Comparison of ENCODE assay signal across 16 cellular contexts in the genomic region with DNA sequence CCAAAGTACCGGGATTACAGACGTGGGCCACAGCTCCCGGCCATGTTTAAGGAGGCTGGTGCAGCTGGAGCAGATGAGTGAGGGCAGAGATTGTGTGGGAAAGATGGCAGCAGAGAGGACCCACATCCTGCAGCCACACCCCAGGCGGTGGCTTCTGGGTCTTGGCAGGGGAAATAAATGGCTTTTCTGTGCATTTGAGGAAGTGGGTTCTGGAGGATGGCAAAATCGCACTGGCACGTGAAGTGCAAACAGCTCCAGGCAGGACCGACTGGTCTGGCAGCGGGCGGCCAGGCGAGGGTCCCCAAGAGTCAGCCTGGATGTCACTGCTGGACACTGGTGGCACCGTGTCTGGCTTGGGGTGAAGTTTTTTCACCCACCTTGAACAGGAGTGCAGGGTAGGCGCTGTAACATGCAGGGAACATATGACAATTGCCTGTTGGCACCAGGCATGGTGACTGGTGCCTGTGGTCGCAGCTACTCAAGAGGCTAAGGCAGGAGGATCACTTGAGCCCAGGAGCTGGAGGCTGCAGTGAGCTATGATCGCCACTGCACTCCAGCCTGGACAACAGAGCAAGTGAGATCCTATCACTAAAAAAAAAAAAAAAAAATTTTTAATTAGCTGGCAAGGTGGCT. TPM values are rescaled to one million over a fixed set of nuclear protein-coding genes. Genes with fewer than 3 reads are reported as not detected.
DNase-seq lines count a peak whose midpoint lies in the region; ATAC-seq and TF ChIP-seq lines count a peak whose summit lies in the region.
"Had no signal": no experiment of that assay in that cellular context is flagged by ENCODE, and none has a peak within 500 bp of the region (broad histone marks: within the 10 kb centered on the region; RNA-seq: fewer than 3 reads in every experiment).

No MANE protein-coding gene starts in this region.

- no peaks in the 10 kb centered on the region for H3K36me3 Mint-ChIP-seq in activated CD4-positive, alpha-beta T cell treated with anti-CD3 and anti-CD28 coated beads, Interleukin-2, amount 10 ng/mL, durations not matched to agents 24 days and 14 days (ENCODE audit: low read depth)
- no peaks in the 10 kb centered on the region for H3K36me3 Mint-ChIP-seq in activated T-cell treated with anti-CD3 and anti-CD28 coated beads, Interleukin-2, amount 50 U/mL, for 72 hours (ENCODE audit: insufficient read depth in 2 of 2)
- no peaks in the 10 kb centered on the region for H3K36me3 Mint-ChIP-seq in natural killer cell

- no peaks in the 10 kb centered on the region for H3K9me3 ChIP-seq in colonic mucosa
- no peaks in the 10 kb centered on the region for H3K9me3 ChIP-seq in BE2C
- H3K9me3 ChIP-seq: A549 had no signal

- H3K9ac ChIP-seq in colonic mucosa (ENCODE audit: low read depth in 2 of 2, low read length in 2 of 2) = no peak overlapping the region

- peak; percentile 22 to 44 for ATAC-seq in activated T-cell treated with anti-CD3 and anti-CD28 coated beads, Interleukin-2, amount 50 U/mL, for 72 hours (replicated peaks in 1 of 2)
- peak in 2 of 3 donors; percentile 24 to 43 for ATAC-seq in natural killer cell
- ATAC-seq: A549 had no signal

- H3K4me3 ChIP-seq in colonic mucosa (no peak overlapping the region), BE2C (ENCODE audit: low read depth, low read length) (no peak overlapping the region)
- H3K4me3 ChIP-seq: A549 had no signal

- H3K36me3 ChIP-seq in colonic mucosa = no peaks in the 10 kb centered on the region
- H3K36me3 ChIP-seq in BE2C = no peaks in the 10 kb centered on the region

- H3K27ac ChIP-seq in colonic mucosa = no peak overlapping the region
- H3K27ac ChIP-seq: A549 had no signal

- H3K27me3 Mint-ChIP-seq in activated CD4-positive, alpha-beta T cell treated with anti-CD3 and anti-CD28 coated beads, Interleukin-2, amount 10 ng/mL, durations not matched to agents 24 days and 14 days = peaks cover 6% of the 10 kb centered on the region
- H3K27me3 Mint-ChIP-seq in activated T-cell treated with anti-CD3 and anti-CD28 coated beads, Interleukin-2, amount 50 U/mL, for 72 hours (ENCODE audit: low read depth) = no peaks in the 10 kb centered on the region
- H3K27me3 Mint-ChIP-seq in natural killer cell (ENCODE audit: low read depth in 2 of 2) = peaks cover 0 to 3% of the 10 kb centered on the region in 2 donors

- intact Hi-C loops in activated CD4-positive, alpha-beta T cell treated with anti-CD3 and anti-CD28 coated beads, Interleukin-2, amount 10 ng/mL, durations not matched to agents 24 days and 14 days (cut with micrococcal nuclease) = no loop called here
- intact Hi-C loops in natural killer cell (cut with micrococcal nuclease) (no loop called here), colonic mucosa (cut with DNase I) (no loop called here)

- no peaks in the 10 kb centered on the region for H3K4me1 ChIP-seq in colonic mucosa
- H3K4me1 ChIP-seq in BE2C = no peaks in the 10 kb centered on the region

- no peaks in the 10 kb centered on the region for H3K9me3 Mint-ChIP-seq in activated CD4-positive, alpha-beta T cell treated with anti-CD3 and anti-CD28 coated beads, Interleukin-2, amount 10 ng/mL, durations not matched to agents 24 days and 14 days
- H3K9me3 Mint-ChIP-seq in activated T-cell treated with anti-CD3 and anti-CD28 coated beads, Interleukin-2, amount 50 U/mL, for 72 hours = no peaks in the 10 kb centered on the region
- H3K9me3 Mint-ChIP-seq in natural killer cell = no peaks in the 10 kb centered on the region

- peak overlapping the region; percentile 53 for H3K4me3 Mint-ChIP-seq in activated CD4-positive, alpha-beta T cell treated with anti-CD3 and anti-CD28 coated beads, Interleukin-2, amount 10 ng/mL, durations not matched to agents 24 days and 14 days
- H3K4me3 Mint-ChIP-seq in activated T-cell treated with anti-CD3 and anti-CD28 coated beads, Interleukin-2, amount 50 U/mL, for 72 hours = peak overlapping the region; percentile 16 to 45
- H3K4me3 Mint-ChIP-seq in natural killer cell = peak overlapping the region; percentile 45

- H3K27me3 ChIP-seq in colonic mucosa (no peaks in the 10 kb centered on the region), BE2C (no peaks in the 10 kb centered on the region)

- no peak for TF ChIP-seq CTCF in natural killer cell (IDR thresholded peaks at IDR 0.05)
- TF ChIP-seq CTCF in colonic mucosa (IDR thresholded peaks at IDR 0.05) = no peak
- no peak for TF ChIP-seq CTCF in BE2C (IDR thresholded peaks at IDR 0.05; ENCODE audit: low read depth, low read length)

- peaks cover 15% of the 10 kb centered on the region for H3K4me1 Mint-ChIP-seq in activated CD4-positive, alpha-beta T cell treated with anti-CD3 and anti-CD28 coated beads, Interleukin-2, amount 10 ng/mL, durations not matched to agents 24 days and 14 days
- H3K4me1 Mint-ChIP-seq in activated T-cell treated with anti-CD3 and anti-CD28 coated beads, Interleukin-2, amount 50 U/mL, for 72 hours (ENCODE audit: low read depth) = peaks cover 45% of the 10 kb centered on the region
- peaks cover 12 to 17% of the 10 kb centered on the region in 2 donors for H3K4me1 Mint-ChIP-seq in natural killer cell

- peak overlapping the region; percentile 49 for H3K27ac Mint-ChIP-seq in activated CD4-positive, alpha-beta T cell treated with anti-CD3 and anti-CD28 coated beads, Interleukin-2, amount 10 ng/mL, durations not matched to agents 24 days and 14 days
- peak overlapping the region; percentile 5 for H3K27ac Mint-ChIP-seq in activated T-cell treated with anti-CD3 and anti-CD28 coated beads, Interleukin-2, amount 50 U/mL, for 72 hours
- H3K27ac Mint-ChIP-seq in natural killer cell = peak overlapping the region in 1 of 2 donors; percentile 66

- DNase-seq in activated CD4-positive, alpha-beta T cell treated with anti-CD3 and anti-CD28 coated beads, Interleukin-2, amount 10 ng/mL, durations not matched to agents 24 days and 14 days = peak; percentile 78
- DNase-seq in activated CD4-positive, alpha-beta T cell treated with anti-CD3 and anti-CD28 coated beads, Interleukin-2, amount 50 U/mL, for 4 hours = no peak
- DNase-seq in MV-4-11 (lab: John Stamatoyannopoulos, UW) (peak; percentile 89), natural killer cell (no peak), colonic mucosa (no peak), BE2C (no peak), NCI-H2107 (lab: John Stamatoyannopoulos, UW) (no peak)
- DNase-seq in activated T-cell treated with anti-CD3 and anti-CD28 coated beads, Interleukin-2, amount 50 U/mL, for 72 hours = no peak
- DNase-seq: NCI-H1436; OCI-M1; posterior cingulate gyrus; stimulated activated CD4-positive, alpha-beta T cell treated with anti-CD3 and anti-CD28 coated beads, Interleukin-1b, Interleukin-23, amount 100 ng/mL, for 48 hours had no signal

RNA-seq across cellular contexts. Expression of gene B3GNT3, which starts 8.4 kb away (rescaled TPM):
- not detected in 2 replicates for total RNA-seq in activated CD4-positive, alpha-beta T cell treated with anti-CD3 and anti-CD28 coated beads, Interleukin-2, amount 10 ng/mL, durations not matched to agents 24 days and 14 days
- under 1 TPM in 1 of 2 donors, not detected in 1; 0.36 TPM for total RNA-seq in activated T-cell treated with anti-CD3 and anti-CD28 coated beads, Interleukin-2, amount 50 U/mL, for 72 hours
- total RNA-seq in natural killer cell (not detected), colonic mucosa (100 to 1,000 TPM; 108 to 132 TPM)
- not detected for polyA plus RNA-seq in BE2C (2012; ENCODE audit: insufficient read depth, insufficient read length, low read depth)
- total RNA-seq: fibroblast of villous mesenchyme had no signal

RNA-seq across cellular contexts. Expression of gene INSL3, which starts 17.9 kb away (rescaled TPM):
- total RNA-seq in activated CD4-positive, alpha-beta T cell treated with anti-CD3 and anti-CD28 coated beads, Interleukin-2, amount 10 ng/mL, durations not matched to agents 24 days and 14 days = 5.9 and 8.7 TPM in 2 replicates
- 10 to 100 TPM in 1 of 2 donors, 1 to 10 TPM in 1; 6.8 to 12.5 TPM for total RNA-seq in activated T-cell treated with anti-CD3 and anti-CD28 coated beads, Interleukin-2, amount 50 U/mL, for 72 hours
- 1 to 10 TPM; 1.5 to 2.9 (median 1.7) TPM for total RNA-seq in natural killer cell
- not detected for total RNA-seq in colonic mucosa
- not detected for polyA plus RNA-seq in BE2C (2012; ENCODE audit: insufficient read depth, insufficient read length, low read depth)
- total RNA-seq: fibroblast of villous mesenchyme, kidney epithelial cell, subcutaneous adipose tissue had no signal

RNA-seq across cellular contexts. Expression of gene JAK3, which starts 44.4 kb away (rescaled TPM):
- 226 and 239 TPM in 2 replicates for total RNA-seq in activated CD4-positive, alpha-beta T cell treated with anti-CD3 and anti-CD28 coated beads, Interleukin-2, amount 10 ng/mL, durations not matched to agents 24 days and 14 days
- total RNA-seq in activated T-cell treated with anti-CD3 and anti-CD28 coated beads, Interleukin-2, amount 50 U/mL, for 72 hours = 100 to 1,000 TPM; 235 to 247 TPM
- total RNA-seq in natural killer cell = 100 to 1,000 TPM in 1 of 3 donors, 10 to 100 TPM in 2; 72.1 to 105 (median 96.1) TPM
- 1 to 10 TPM; 3.1 to 4.0 TPM for total RNA-seq in colonic mucosa
- polyA plus RNA-seq in BE2C (2012; ENCODE audit: insufficient read depth, insufficient read length, low read depth) = not detected

RNA-seq across cellular contexts. Expression of gene FCHO1, which starts 52.1 kb away (rescaled TPM):
- total RNA-seq in activated CD4-positive, alpha-beta T cell treated with anti-CD3 and anti-CD28 coated beads, Interleukin-2, amount 10 ng/mL, durations not matched to agents 24 days and 14 days = 91.9 and 96.2 TPM in 2 replicates
- 10 to 100 TPM; 70.8 to 93.9 TPM for total RNA-seq in activated T-cell treated with anti-CD3 and anti-CD28 coated beads, Interleukin-2, amount 50 U/mL, for 72 hours
- total RNA-seq in natural killer cell = 10 to 100 TPM; 56.1 to 67.7 (median 66.5) TPM
- total RNA-seq in colonic mucosa = 1 to 10 TPM; 3.9 to 9.2 TPM
- polyA plus RNA-seq in BE2C (2012; ENCODE audit: insufficient read depth, insufficient read length, low read depth) = 7.0 TPM

RNA-seq across cellular contexts. Expression of gene RPL18A, which starts 56.3 kb away (rescaled TPM):
- total RNA-seq in activated CD4-positive, alpha-beta T cell treated with anti-CD3 and anti-CD28 coated beads, Interleukin-2, amount 10 ng/mL, durations not matched to agents 24 days and 14 days = 2,698 and 2,718 TPM in 2 replicates
- 1,000 to 10,000 TPM; 2,983 to 3,463 TPM for total RNA-seq in activated T-cell treated with anti-CD3 and anti-CD28 coated beads, Interleukin-2, amount 50 U/mL, for 72 hours
- total RNA-seq in natural killer cell = 1,000 to 10,000 TPM; 1,015 to 1,285 (median 1,208) TPM
- 1,000 to 10,000 TPM; 1,592 to 1,923 TPM for total RNA-seq in colonic mucosa
- 4,052 TPM for polyA plus RNA-seq in BE2C (2012; ENCODE audit: insufficient read depth, insufficient read length, low read depth)

Comparison
In these comparisons a context has a peak if more than half of its experiments do, and no peak if none do; other contexts are left out.
1. DNase-seq: peak in activated CD4-positive, alpha-beta T cell treated with anti-CD3 and anti-CD28 coated beads, Interleukin-2, amount 10 ng/mL, durations not matched to agents 24 days and 14 days (single experiment) and MV-4-11 (single experiment); none in activated CD4-positive, alpha-beta T cell treated with anti-CD3 and anti-CD28 coated beads, Interleukin-2, amount 50 U/mL, for 4 hours (0 of 2), activated T-cell treated with anti-CD3 and anti-CD28 coated beads, Interleukin-2, amount 50 U/mL, for 72 hours (0 of 2), natural killer cell (single experiment), colonic mucosa (single experiment), BE2C (single experiment) and NCI-H2107 (single experiment).
2. RNA of gene B3GNT3, which starts 8.4 kb away (total RNA-seq): 108 to 132 TPM in colonic mucosa; 0.36 TPM in activated T-cell treated with anti-CD3 and anti-CD28 coated beads, Interleukin-2, amount 50 U/mL, for 72 hours, not detected in activated CD4-positive, alpha-beta T cell treated with anti-CD3 and anti-CD28 coated beads, Interleukin-2, amount 10 ng/mL, durations not matched to agents 24 days and 14 days and not detected in natural killer cell; every median in the first group is over 10 times any median in the second.
3. RNA of gene JAK3, which starts 44.4 kb away (total RNA-seq): 235 to 247 TPM in activated T-cell treated with anti-CD3 and anti-CD28 coated beads, Interleukin-2, amount 50 U/mL, for 72 hours, 226 to 239 TPM in activated CD4-positive, alpha-beta T cell treated with anti-CD3 and anti-CD28 coated beads, Interleukin-2, amount 10 ng/mL, durations not matched to agents 24 days and 14 days and 72.1 to 105 TPM in natural killer cell; 3.1 to 4.0 TPM in colonic mucosa; every median in the first group is over 10 times any median in the second.
4. Peak in every context shown above with its lines, with median percentiles within 50 percentile points of each other: H3K4me3 Mint-ChIP-seq.